16 cellular contexts compared by ENCODE assay signal in the genomic region with DNA sequence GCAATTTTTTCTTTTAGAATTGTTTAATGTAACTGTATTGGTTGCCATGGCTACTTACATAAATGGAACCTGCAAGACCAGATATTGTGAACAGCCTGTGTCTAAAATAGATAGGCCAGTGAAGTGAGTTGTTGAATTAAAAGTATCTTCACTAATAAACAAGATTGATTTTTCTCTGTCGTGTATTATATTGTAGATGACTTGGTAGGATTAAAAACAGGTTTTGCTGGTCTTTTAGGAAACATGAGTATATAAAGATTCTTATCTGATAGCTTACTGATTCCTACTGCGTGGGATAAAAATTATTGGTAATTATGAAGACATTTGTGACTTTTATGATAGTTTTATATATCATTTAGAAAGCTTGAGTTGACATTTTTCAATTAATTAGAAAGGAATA.
DNase-seq lines count a peak whose midpoint lies in the region; ATAC-seq, FAIRE-seq and TF ChIP-seq lines count a peak whose summit lies in the region.
"Had no signal": no experiment of that assay in that cellular context is flagged by ENCODE, and none has a peak within 500 bp of the region (broad histone marks: within the 10 kb centered on the region; RNA-seq: fewer than 3 reads in every experiment).

No MANE protein-coding gene starts in this region.

- H3F3A ChIP-seq in PC-9 (ENCODE audit: insufficient read depth, low read depth), result no peaks in the 10 kb centered on the region

- H4K20me1 ChIP-seq in PC-9 (ENCODE audit: insufficient read depth), result no peaks in the 10 kb centered on the region

- FAIRE-seq in colon (lab: Jason Lieb, UNC), result peak; percentile 83
- FAIRE-seq: H1 had no signal

- ATAC-seq in left ventricle myocardium superior (no peak), GM21447 (IDR thresholded peaks at IDR 0.05; ENCODE audit: unreplicated experiment) (no peak)
- no peak for ATAC-seq in stimulated activated naive B cell treated with anti-CD40 and anti-IgM and Interleukin-4, amounts not matched to agents 10 μg/mL and 1 μg/mL and 100 μg/mL, for 72 hours (replicated peaks)
- ATAC-seq: CD8-positive, alpha-beta T cell had no signal

- no peaks in the 10 kb centered on the region for H3K27me3 ChIP-seq in cardiac muscle cell
- H3K27me3 ChIP-seq in PC-9 (ENCODE audit: insufficient read depth, low read depth), result no peaks in the 10 kb centered on the region
- H3K27me3 ChIP-seq in WERI-Rb-1 (ENCODE audit: insufficient read depth, low read depth, severe bottlenecking), result no peaks in the 10 kb centered on the region
- H3K27me3 ChIP-seq: BLaER1 treated with 17β-estradiol and CSF1 and Interleukin-3, amounts not matched to agents 10 nM and 100 nM had no signal

- BruUV-seq in PC-9 (replicated peaks; lab: Mats Ljungman, UMichigan), result no TSS peak

- no peak overlapping the region for H2AFZ ChIP-seq in PC-9

- peak overlapping the region; percentile 35 for H3K27ac ChIP-seq in cardiac muscle cell
- 0 out of 2 replicates have a peak overlapping the region, but pooled peaks have one; percentile 9 for H3K27ac ChIP-seq in PC-9
- no peak overlapping the region for H3K27ac ChIP-seq in WERI-Rb-1
- H3K27ac ChIP-seq: BLaER1 treated with 17β-estradiol and CSF1 and Interleukin-3, amounts not matched to agents 10 nM and 100 nM had no signal

- CTCF ChIA-PET in PC-9 (lab: Charles Lee), result no interaction called here

- no peaks in the 10 kb centered on the region for H3K79me2 ChIP-seq in PC-9 (ENCODE audit: low read depth)

- no peaks in the 10 kb centered on the region for H3K9me2 ChIP-seq in PC-9 (ENCODE audit: insufficient read depth)

- no peak overlapping the region for H3K4me3 ChIP-seq in cardiac muscle cell
- no peak overlapping the region for H3K4me3 ChIP-seq in PC-9
- H3K4me3 ChIP-seq in WERI-Rb-1 (ENCODE audit: low read depth, low read length), result no peak overlapping the region
- H3K4me3 ChIP-seq: BLaER1 treated with 17β-estradiol and CSF1 and Interleukin-3, amounts not matched to agents 10 nM and 100 nM had no signal

- H3K27ac Mint-ChIP-seq in stimulated activated naive B cell treated with anti-CD40 and anti-IgM and Interleukin-4, amounts not matched to agents 10 μg/mL and 1 μg/mL and 100 μg/mL, for 72 hours, result peak overlapping the region; percentile 14
- H3K27ac Mint-ChIP-seq: B cell; CD8-positive, alpha-beta T cell; H9 had no signal

- H3K36me3 ChIP-seq in cardiac muscle cell, result peaks cover 9% of the 10 kb centered on the region
- no peaks in the 10 kb centered on the region for H3K36me3 ChIP-seq in PC-9 (ENCODE audit: low read depth)
- no peaks in the 10 kb centered on the region for H3K36me3 ChIP-seq in WERI-Rb-1

- POLR2A ChIA-PET in PC-9 (lab: Charles Lee; ENCODE audit: unreplicated experiment), result no interaction called here

- H3K4me3 Mint-ChIP-seq in stimulated activated naive B cell treated with anti-CD40 and anti-IgM and Interleukin-4, amounts not matched to agents 10 μg/mL and 1 μg/mL and 100 μg/mL, for 72 hours, result no peak overlapping the region
- H3K4me3 Mint-ChIP-seq: B cell; CD8-positive, alpha-beta T cell; H9 had no signal

- peaks cover 2 to 17% of the 10 kb centered on the region in 2 donors for H3K36me3 Mint-ChIP-seq in stimulated activated naive B cell treated with anti-CD40 and anti-IgM and Interleukin-4, amounts not matched to agents 10 μg/mL and 1 μg/mL and 100 μg/mL, for 72 hours

- peaks cover 5% of the 10 kb centered on the region for H3K4me1 ChIP-seq in cardiac muscle cell (ENCODE audit: low read depth)
- H3K4me1 ChIP-seq in PC-9 (replicated peaks; ENCODE audit: insufficient read depth), result no peaks in the 10 kb centered on the region
- H3K4me1 ChIP-seq: BLaER1 treated with 17β-estradiol and CSF1 and Interleukin-3, amounts not matched to agents 10 nM and 100 nM had no signal

- intact Hi-C loops in left ventricle myocardium superior (cut with micrococcal nuclease), result no loop called here
- intact Hi-C loops in PC-9 (cut with micrococcal nuclease; ENCODE audit: unreplicated experiment), result no loop called here

- TF ChIP-seq CTCF in cardiac muscle cell (IDR thresholded peaks at IDR 0.05; ENCODE audit: low read depth, low read length) (no peak), PC-9 (conservative IDR thresholded peaks at IDR 0.05) (no peak), WERI-Rb-1 (IDR thresholded peaks at IDR 0.05; ENCODE audit: low read depth, low read length) (no peak)

- H3K4me1 Mint-ChIP-seq in stimulated activated naive B cell treated with anti-CD40 and anti-IgM and Interleukin-4, amounts not matched to agents 10 μg/mL and 1 μg/mL and 100 μg/mL, for 72 hours, result peaks cover 0 to 6% of the 10 kb centered on the region in 2 donors

- no peak overlapping the region for H3K4me2 ChIP-seq in PC-9
- H3K4me2 ChIP-seq: BLaER1 treated with 17β-estradiol and CSF1 and Interleukin-3, amounts not matched to agents 10 nM and 100 nM had no signal

- H3K27me3 Mint-ChIP-seq in stimulated activated naive B cell treated with anti-CD40 and anti-IgM and Interleukin-4, amounts not matched to agents 10 μg/mL and 1 μg/mL and 100 μg/mL, for 72 hours, result no peaks in the 10 kb centered on the region
- H3K27me3 Mint-ChIP-seq: B cell had no signal

- H3K9me3 ChIP-seq in cardiac muscle cell (ENCODE audit: low read depth) (no peaks in the 10 kb centered on the region), PC-9 (ENCODE audit: insufficient read depth, low read depth) (no peaks in the 10 kb centered on the region), WERI-Rb-1 (ENCODE audit: severe bottlenecking) (no peaks in the 10 kb centered on the region)

- no peaks in the 10 kb centered on the region for H3K9me3 Mint-ChIP-seq in stimulated activated naive B cell treated with anti-CD40 and anti-IgM and Interleukin-4, amounts not matched to agents 10 μg/mL and 1 μg/mL and 100 μg/mL, for 72 hours
- H3K9me3 Mint-ChIP-seq: CD8-positive, alpha-beta T cell had no signal

- DNase-seq in cardiac muscle cell (ENCODE audit: low read depth in 1 of 2, low spot score in 1 of 2) (no peak), left ventricle myocardium superior (no peak), PC-9 (peak in 1 of 2 experiments; percentile 38), WERI-Rb-1 (no peak)
- no peak for DNase-seq in stimulated activated naive B cell treated with anti-CD40 and anti-IgM and Interleukin-4, amounts not matched to agents 10 μg/mL and 1 μg/mL and 100 μg/mL, for 72 hours
- DNase-seq in stimulated activated CD4-positive, alpha-beta T cell treated with anti-CD3 and anti-CD28 coated beads, Interleukin-4, amount 100 ng/mL, for 1 hour, result no peak
- DNase-seq: Calu3; CD8-positive, alpha-beta T cell; DMS79 treated with DMSO at 0.1 percent for 48 hours; GF-D8; H9 had no signal
